2 cellular contexts compared by ENCODE assay signal in the genomic region with DNA sequence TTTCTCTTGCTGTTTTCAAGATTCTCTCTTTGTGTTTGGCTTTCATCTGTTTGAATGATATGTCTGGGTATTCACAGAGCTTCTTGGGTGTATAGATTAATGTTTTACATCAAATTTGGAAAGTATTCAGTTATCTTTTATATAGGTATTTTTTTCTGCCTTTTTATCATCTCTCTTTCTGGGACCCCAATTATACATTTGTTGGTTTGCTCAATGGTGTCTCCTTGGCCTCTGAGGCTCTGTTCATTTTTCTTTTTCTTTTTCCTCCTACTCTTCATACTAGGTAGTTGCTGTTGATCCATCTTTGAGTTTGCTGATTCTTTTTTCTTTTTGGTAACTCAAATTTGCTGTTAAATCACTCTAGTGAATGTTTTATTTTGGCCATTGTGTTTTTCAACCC.
TF ChIP-seq lines count a peak whose summit lies in the region.

No MANE protein-coding gene starts in this region.

TF ChIP-seq in GM23338, 12 proteins besides CTCF, POLR2A, EP300 and RAD21:
- TF ChIP-seq REST (IDR thresholded peaks at IDR 0.05; ENCODE audit: unreplicated experiment) (no peak), EZH2phosphoT487 (IDR thresholded peaks at IDR 0.05; ENCODE audit: unreplicated experiment) (no peak), ZNF114 (CRISPR knock-in tag; IDR thresholded peaks at IDR 0.05) (no peak), NANOG (IDR thresholded peaks at IDR 0.05; ENCODE audit: borderline replicate concordance) (no peak)

TF ChIP-seq in K562, 482 proteins besides CTCF, POLR2A, EP300 and RAD21:
- TF ChIP-seq SMARCA5 (IDR thresholded peaks at IDR 0.05) (no peak), TRIM28 (IDR thresholded peaks at IDR 0.05) (peak; percentile 75; the same call in 1 of the 2 replicates), RBM34 (IDR thresholded peaks at IDR 0.05; ENCODE audit: borderline replicate concordance, insufficient read depth, low read length) (no peak), EHMT2 (IDR thresholded peaks at IDR 0.05) (no peak)
- TF ChIP-seq, protein P1, sequence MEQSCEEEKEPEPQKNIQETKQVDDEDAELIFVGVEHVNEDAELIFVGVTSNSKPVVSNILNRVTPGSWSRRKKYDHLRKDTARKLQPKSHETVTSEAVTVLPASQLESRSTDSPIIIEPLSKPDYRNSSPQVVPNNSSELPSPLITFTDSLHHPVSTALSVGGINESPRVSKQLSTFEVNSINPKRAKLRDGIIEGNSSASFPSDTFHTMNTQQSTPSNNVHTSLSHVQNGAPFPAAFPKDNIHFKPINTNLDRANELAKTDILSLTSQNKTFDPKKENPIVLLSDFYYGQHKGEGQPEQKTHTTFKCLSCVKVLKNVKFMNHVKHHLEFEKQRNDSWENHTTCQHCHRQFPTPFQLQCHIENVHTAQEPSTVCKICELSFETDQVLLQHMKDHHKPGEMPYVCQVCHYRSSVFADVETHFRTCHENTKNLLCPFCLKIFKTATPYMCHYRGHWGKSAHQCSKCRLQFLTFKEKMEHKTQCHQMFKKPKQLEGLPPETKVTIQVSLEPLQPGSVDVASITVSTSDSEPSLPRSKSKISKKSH (CRISPR knock-in tag; IDR thresholded peaks at IDR 0.05), result no peak
- TF ChIP-seq, protein P2, sequence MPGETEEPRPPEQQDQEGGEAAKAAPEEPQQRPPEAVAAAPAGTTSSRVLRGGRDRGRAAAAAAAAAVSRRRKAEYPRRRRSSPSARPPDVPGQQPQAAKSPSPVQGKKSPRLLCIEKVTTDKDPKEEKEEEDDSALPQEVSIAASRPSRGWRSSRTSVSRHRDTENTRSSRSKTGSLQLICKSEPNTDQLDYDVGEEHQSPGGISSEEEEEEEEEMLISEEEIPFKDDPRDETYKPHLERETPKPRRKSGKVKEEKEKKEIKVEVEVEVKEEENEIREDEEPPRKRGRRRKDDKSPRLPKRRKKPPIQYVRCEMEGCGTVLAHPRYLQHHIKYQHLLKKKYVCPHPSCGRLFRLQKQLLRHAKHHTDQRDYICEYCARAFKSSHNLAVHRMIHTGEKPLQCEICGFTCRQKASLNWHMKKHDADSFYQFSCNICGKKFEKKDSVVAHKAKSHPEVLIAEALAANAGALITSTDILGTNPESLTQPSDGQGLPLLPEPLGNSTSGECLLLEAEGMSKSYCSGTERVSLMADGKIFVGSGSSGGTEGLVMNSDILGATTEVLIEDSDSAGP (CRISPR knock-in tag; IDR thresholded peaks at IDR 0.05), result no peak
